In genomic region chr3:114121996-114122709, GRCh38 we compare ENCODE assay signal across 12 cellular contexts. TPM values are rescaled to one million over a fixed set of nuclear protein-coding genes. Genes with fewer than 3 reads are reported as not detected.
DNase-seq lines count a peak whose midpoint lies in the region; ATAC-seq, FAIRE-seq and TF ChIP-seq lines count a peak whose summit lies in the region.
"Had no signal": no experiment of that assay in that cellular context is flagged by ENCODE, and none has a peak within 500 bp of the region (broad histone marks: within the 10 kb centered on the region; RNA-seq: fewer than 3 reads in every experiment).

No MANE protein-coding gene starts in this region.

- H3K9me3 Mint-ChIP-seq in activated CD4-positive, alpha-beta T cell treated with anti-CD3 and anti-CD28 coated beads for 36 hours (ENCODE audit: low read depth): no peaks in the 10 kb centered on the region
- H3K9me3 Mint-ChIP-seq in activated CD4-positive, alpha-beta T cell treated with anti-CD3 and anti-CD28 coated beads, Interleukin-2, amount 10 ng/mL, durations not matched to agents 7 days and 5 days: no peaks in the 10 kb centered on the region
- H3K9me3 Mint-ChIP-seq in brain: peaks cover 0 to 4% (median 2%) of the 10 kb centered on the region in 5 experiments
- no peaks in the 10 kb centered on the region for H3K9me3 Mint-ChIP-seq in activated naive CD4-positive, alpha-beta T cell treated with anti-CD3 and anti-CD28 coated beads, Interleukin-2, amount 10 ng/mL, durations not matched to agents 7 days and 5 days

- CTCF ChIA-PET in activated CD4-positive, alpha-beta T cell treated with anti-CD3 and anti-CD28 coated beads for 36 hours (lab: Charles Lee): interaction anchor here (0.6 to 1.7 kb wide), 2 partner anchors 22 to 95 kb away, joined by 3 to 4 read pairs; no protein-coding TSS in a partner anchor
- CTCF ChIA-PET in activated CD4-positive, alpha-beta T cell treated with anti-CD3 and anti-CD28 coated beads, Interleukin-2, amount 10 ng/mL, durations not matched to agents 7 days and 5 days (lab: Charles Lee): interaction anchor here (0.6 to 1.1 kb wide), 2 partner anchors 51 to 247 kb away, joined by 3 to 5 read pairs; no protein-coding TSS in a partner anchor
- CTCF ChIA-PET in activated naive CD4-positive, alpha-beta T cell treated with anti-CD3 and anti-CD28 coated beads, Interleukin-2, amount 10 ng/mL, durations not matched to agents 7 days and 5 days (lab: Charles Lee): no interaction called here

- H3K36me3 ChIP-seq in kidney (ENCODE audit: control insufficient read depth in 1 of 2, insufficient read depth in 2 of 2, low read length in 2 of 2): no peaks in the 10 kb centered on the region
- no peaks in the 10 kb centered on the region for H3K36me3 ChIP-seq in thyroid gland

- peak; percentile 60 for ATAC-seq in activated CD4-positive, alpha-beta T cell treated with anti-CD3 and anti-CD28 coated beads for 36 hours
- ATAC-seq: K562 had no signal

- H3K27ac ChIP-seq in kidney (ENCODE audit: low read depth in 2 of 2, low read length in 2 of 2): peak overlapping the region; percentile 59 to 73
- H3K27ac ChIP-seq in thyroid gland: peak overlapping the region in 2 of 3 donors; percentile 29 to 58

- no peak overlapping the region for H3K4me3 Mint-ChIP-seq in activated CD4-positive, alpha-beta T cell treated with anti-CD3 and anti-CD28 coated beads for 36 hours
- no peak overlapping the region for H3K4me3 Mint-ChIP-seq in activated CD4-positive, alpha-beta T cell treated with anti-CD3 and anti-CD28 coated beads, Interleukin-2, amount 10 ng/mL, durations not matched to agents 7 days and 5 days
- H3K4me3 Mint-ChIP-seq in brain: no peak overlapping the region
- no peak overlapping the region for H3K4me3 Mint-ChIP-seq in activated naive CD4-positive, alpha-beta T cell treated with anti-CD3 and anti-CD28 coated beads, Interleukin-2, amount 10 ng/mL, durations not matched to agents 7 days and 5 days

- H3K4me3 ChIP-seq in kidney (ENCODE audit: low read length in 2 of 2): no peak overlapping the region
- no peak overlapping the region for H3K4me3 ChIP-seq in thyroid gland (replicated peaks in 1 of 3)
- H3K4me3 ChIP-seq: K562 had no signal

- H3K36me3 Mint-ChIP-seq in activated CD4-positive, alpha-beta T cell treated with anti-CD3 and anti-CD28 coated beads for 36 hours (ENCODE audit: low read depth): no peaks in the 10 kb centered on the region
- no peaks in the 10 kb centered on the region for H3K36me3 Mint-ChIP-seq in activated CD4-positive, alpha-beta T cell treated with anti-CD3 and anti-CD28 coated beads, Interleukin-2, amount 10 ng/mL, durations not matched to agents 7 days and 5 days (ENCODE audit: low read depth)
- no peaks in the 10 kb centered on the region for H3K36me3 Mint-ChIP-seq in brain
- no peaks in the 10 kb centered on the region for H3K36me3 Mint-ChIP-seq in activated naive CD4-positive, alpha-beta T cell treated with anti-CD3 and anti-CD28 coated beads, Interleukin-2, amount 10 ng/mL, durations not matched to agents 7 days and 5 days

- H3K27me3 ChIP-seq in thyroid gland: no peaks in the 10 kb centered on the region

- H3K4me1 ChIP-seq in kidney (ENCODE audit: control insufficient read depth in 1 of 2, insufficient read depth in 1 of 2, low read depth in 1 of 2, low read length in 2 of 2) (peaks cover 3 to 7% of the 10 kb centered on the region in 2 donors), thyroid gland (no peaks in the 10 kb centered on the region)

- no peak overlapping the region for H3K9ac ChIP-seq in kidney (ENCODE audit: low read length in 2 of 2)

- H3K27ac Mint-ChIP-seq in activated CD4-positive, alpha-beta T cell treated with anti-CD3 and anti-CD28 coated beads for 36 hours: no peak overlapping the region
- no peak overlapping the region for H3K27ac Mint-ChIP-seq in activated CD4-positive, alpha-beta T cell treated with anti-CD3 and anti-CD28 coated beads, Interleukin-2, amount 10 ng/mL, durations not matched to agents 7 days and 5 days
- H3K27ac Mint-ChIP-seq in brain: peak overlapping the region in 4 of 5 experiments; percentile 12 to 77 (median 42)
- H3K27ac Mint-ChIP-seq in activated naive CD4-positive, alpha-beta T cell treated with anti-CD3 and anti-CD28 coated beads, Interleukin-2, amount 10 ng/mL, durations not matched to agents 7 days and 5 days: no peak overlapping the region

- no peak for TF ChIP-seq CTCF in brain (conservative IDR thresholded peaks at IDR 0.05)
- no peak for TF ChIP-seq CTCF in kidney (IDR thresholded peaks at IDR 0.05; ENCODE audit: borderline replicate concordance, extremely low read depth, insufficient read depth)
- no peak for TF ChIP-seq CTCF in thyroid gland (IDR thresholded peaks at IDR 0.05)

- no peaks in the 10 kb centered on the region for H3K4me1 Mint-ChIP-seq in activated CD4-positive, alpha-beta T cell treated with anti-CD3 and anti-CD28 coated beads for 36 hours
- no peaks in the 10 kb centered on the region for H3K4me1 Mint-ChIP-seq in activated CD4-positive, alpha-beta T cell treated with anti-CD3 and anti-CD28 coated beads, Interleukin-2, amount 10 ng/mL, durations not matched to agents 7 days and 5 days
- H3K4me1 Mint-ChIP-seq in brain: peaks cover 10% of the 10 kb centered on the region
- no peaks in the 10 kb centered on the region for H3K4me1 Mint-ChIP-seq in activated naive CD4-positive, alpha-beta T cell treated with anti-CD3 and anti-CD28 coated beads, Interleukin-2, amount 10 ng/mL, durations not matched to agents 7 days and 5 days

- H3K9me3 ChIP-seq in kidney (ENCODE audit: control insufficient read depth in 1 of 2, low read length in 2 of 2): no peaks in the 10 kb centered on the region
- no peaks in the 10 kb centered on the region for H3K9me3 ChIP-seq in thyroid gland

- no peak for FAIRE-seq in kidney (lab: Jason Lieb, UNC)
- FAIRE-seq: GM12891, K562 had no signal

- intact Hi-C loops in activated CD4-positive, alpha-beta T cell treated with anti-CD3 and anti-CD28 coated beads for 36 hours (cut with DNase I, micrococcal nuclease): no loop called here
- intact Hi-C loops in kidney (cut with DNase I) (no loop called here), thyroid gland (cut with DNase I) (no loop called here)

- no peak for TF ChIP-seq POLR2A in thyroid gland (IDR thresholded peaks at IDR 0.05)

- no peak for DNase-seq in activated CD4-positive, alpha-beta T cell treated with anti-CD3 and anti-CD28 coated beads for 36 hours
- no peak for DNase-seq in activated CD4-positive, alpha-beta T cell treated with anti-CD3 and anti-CD28 coated beads, Interleukin-2, amount 10 ng/mL, durations not matched to agents 7 days and 5 days
- DNase-seq in kidney (peak; percentile 66), thyroid gland (peak; percentile 3 to 5), SW480 (ENCODE audit: low spot score) (no peak), middle frontal gyrus (ENCODE audit: extremely low spot score, low spot score) (no peak)
- DNase-seq in activated naive CD4-positive, alpha-beta T cell treated with anti-CD3 and anti-CD28 coated beads, Interleukin-2, amount 10 ng/mL, durations not matched to agents 7 days and 5 days: no peak
- DNase-seq: activated gamma-delta T cell had no signal

- 69 to 72% methylated on average over 4 of the region's 4 CpGs for WGBS in thyroid gland, 2 donors

- POLR2A ChIA-PET in activated CD4-positive, alpha-beta T cell treated with anti-CD3 and anti-CD28 coated beads for 36 hours (lab: Charles Lee): no interaction called here
- POLR2A ChIA-PET in activated CD4-positive, alpha-beta T cell treated with anti-CD3 and anti-CD28 coated beads, Interleukin-2, amount 10 ng/mL, durations not matched to agents 7 days and 5 days (lab: Charles Lee): no interaction called here

- H3K27me3 Mint-ChIP-seq in activated CD4-positive, alpha-beta T cell treated with anti-CD3 and anti-CD28 coated beads for 36 hours: peaks cover 2% of the 10 kb centered on the region
- H3K27me3 Mint-ChIP-seq in activated CD4-positive, alpha-beta T cell treated with anti-CD3 and anti-CD28 coated beads, Interleukin-2, amount 10 ng/mL, durations not matched to agents 7 days and 5 days: peaks cover 2% of the 10 kb centered on the region
- H3K27me3 Mint-ChIP-seq in brain: no peaks in the 10 kb centered on the region
- H3K27me3 Mint-ChIP-seq in activated naive CD4-positive, alpha-beta T cell treated with anti-CD3 and anti-CD28 coated beads, Interleukin-2, amount 10 ng/mL, durations not matched to agents 7 days and 5 days: peaks cover 4% of the 10 kb centered on the region

RNA-seq across cellular contexts. Expression of gene DRD3, which starts 56.7 kb away (rescaled TPM):
- total RNA-seq in activated CD4-positive, alpha-beta T cell treated with anti-CD3 and anti-CD28 coated beads for 36 hours: not detected
- total RNA-seq in activated CD4-positive, alpha-beta T cell treated with anti-CD3 and anti-CD28 coated beads, Interleukin-2, amount 10 ng/mL, durations not matched to agents 7 days and 5 days: not detected
- polyA plus RNA-seq in brain (ENCODE audit: insufficient read depth, low read depth, low replicate concordance): not detected
- not detected for total RNA-seq in kidney
- not detected for polyA plus RNA-seq in kidney (ENCODE audit: insufficient read depth, low read depth, low replicate concordance)
- not detected for total RNA-seq in thyroid gland
- total RNA-seq: K562, urinary bladder had no signal
- polyA plus RNA-seq: K562, urinary bladder had no signal

Comparison
In these comparisons a context has a peak if more than half of its experiments do, and no peak if none do; other contexts are left out.
1. DNase-seq: peak in kidney (single experiment) and thyroid gland (2 of 2); none in activated CD4-positive, alpha-beta T cell treated with anti-CD3 and anti-CD28 coated beads for 36 hours (single experiment), activated CD4-positive, alpha-beta T cell treated with anti-CD3 and anti-CD28 coated beads, Interleukin-2, amount 10 ng/mL, durations not matched to agents 7 days and 5 days (single experiment), SW480 (single experiment), middle frontal gyrus (single experiment) and activated naive CD4-positive, alpha-beta T cell treated with anti-CD3 and anti-CD28 coated beads, Interleukin-2, amount 10 ng/mL, durations not matched to agents 7 days and 5 days (single experiment).
2. H3K27ac Mint-ChIP-seq: peak in brain (4 of 5); none in activated CD4-positive, alpha-beta T cell treated with anti-CD3 and anti-CD28 coated beads for 36 hours (single experiment), activated CD4-positive, alpha-beta T cell treated with anti-CD3 and anti-CD28 coated beads, Interleukin-2, amount 10 ng/mL, durations not matched to agents 7 days and 5 days (single experiment) and activated naive CD4-positive, alpha-beta T cell treated with anti-CD3 and anti-CD28 coated beads, Interleukin-2, amount 10 ng/mL, durations not matched to agents 7 days and 5 days (single experiment).